In the genomic region with DNA sequence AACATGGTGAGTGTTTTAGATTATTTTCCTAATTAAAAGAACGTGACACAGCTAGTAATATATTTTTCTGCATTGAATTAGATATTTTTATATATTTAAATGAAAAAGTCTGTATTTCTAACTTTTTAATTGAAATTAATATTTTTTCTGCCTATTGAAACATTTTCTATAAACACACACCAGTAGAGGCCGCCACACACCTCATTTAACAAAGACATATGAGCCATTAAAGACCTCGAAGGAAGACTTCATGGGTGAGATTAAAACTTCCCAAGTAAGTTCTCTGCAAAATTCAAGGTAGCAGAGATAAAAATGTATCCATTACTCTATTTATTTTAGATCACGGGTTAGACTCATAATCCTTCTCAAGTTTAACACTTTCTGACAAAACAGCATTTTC, we compare ENCODE assay signal across 12 cellular contexts. TPM values are rescaled to one million over a fixed set of nuclear protein-coding genes. Genes with fewer than 3 reads are reported as not detected.
A peak's percentile ranks its signal among the peaks of the same experiment; 100 is the strongest.
DNase-seq lines count a peak whose midpoint lies in the region; ATAC-seq and TF ChIP-seq lines count a peak whose summit lies in the region.
"Had no signal": no experiment of that assay in that cellular context is flagged by ENCODE, and none has a peak within 500 bp of the region (broad histone marks: within the 10 kb centered on the region; RNA-seq: fewer than 3 reads in every experiment).

No MANE protein-coding gene starts in this region.

- no peaks in the 10 kb centered on the region for H3K27me3 Mint-ChIP-seq in endothelial cell (ENCODE audit: unreplicated experiment)

- H3K27ac Mint-ChIP-seq in endothelial cell (ENCODE audit: unreplicated experiment) = no peak overlapping the region
- H3K27ac Mint-ChIP-seq: dendritic cell treated with granulocyte-macrophage colony-stimulating factor and Interleukin-4, amounts not matched to agents 40 ng/mL and 50 ng/mL, for 4 days; T-cell had no signal

- H3K4me3 ChIP-seq in adrenal gland = no peak overlapping the region

- no peak for TF ChIP-seq POLR2A in adrenal gland (IDR thresholded peaks at IDR 0.05)

- intact Hi-C loops in adrenal gland (cut with DNase I) = no loop called here

- no peak for ATAC-seq in stimulated activated naive CD8-positive, alpha-beta T cell treated with anti-CD3 and anti-CD28 coated beads, Interleukin-15, Interleukin-2, amounts not matched to agents 100 U/mL and 50 U/mL, for 24 hours
- ATAC-seq in GM21737 (IDR thresholded peaks at IDR 0.05; ENCODE audit: unreplicated experiment) = no peak
- ATAC-seq: T-cell had no signal

- no peaks in the 10 kb centered on the region for H3K4me1 ChIP-seq in adrenal gland (replicated peaks in 1 of 2)

- no peaks in the 10 kb centered on the region for H3K36me3 Mint-ChIP-seq in endothelial cell (ENCODE audit: low read depth, unreplicated experiment)
- H3K36me3 Mint-ChIP-seq: T-cell had no signal

- H3K36me3 ChIP-seq in adrenal gland (replicated peaks in 1 of 2) = no peaks in the 10 kb centered on the region

- no peak overlapping the region for H3K27ac ChIP-seq in adrenal gland
- peak overlapping the region; percentile 59 for H3K27ac ChIP-seq in layer of hippocampus (ENCODE audit: low read depth, low read length)

- H3K4me1 Mint-ChIP-seq in endothelial cell (ENCODE audit: unreplicated experiment) = peaks cover 6% of the 10 kb centered on the region
- H3K4me1 Mint-ChIP-seq: T-cell had no signal

- H3K4me3 Mint-ChIP-seq in endothelial cell (ENCODE audit: unreplicated experiment) = no peak overlapping the region
- H3K4me3 Mint-ChIP-seq: dendritic cell treated with granulocyte-macrophage colony-stimulating factor and Interleukin-4, amounts not matched to agents 40 ng/mL and 50 ng/mL, for 4 days; T-cell had no signal

- DNase-seq in COLO829 (ENCODE audit: low spot score) (peak; percentile 33), HT-29 (ENCODE audit: low spot score) (peak; percentile 42), adrenal gland (peak in 4 of 7 donors; percentile 25 to 34 (median 28)), endothelial cell (ENCODE audit: low spot score) (no peak), UCSD-AML1 (lab: John Stamatoyannopoulos, UW; ENCODE audit: unreplicated experiment) (no peak)
- no peak for DNase-seq in stimulated activated naive CD8-positive, alpha-beta T cell treated with anti-CD3 and anti-CD28 coated beads, Interleukin-15, Interleukin-2, amounts not matched to agents 100 U/mL and 50 U/mL, for 24 hours
- DNase-seq: GDM1, NCI-H146, T-cell had no signal

- TF ChIP-seq CTCF in adrenal gland (IDR thresholded peaks at IDR 0.05) = peak in 3 of 6 experiments; percentile 22 to 52 (median 25)
- TF ChIP-seq CTCF in endothelial cell (IDR thresholded peaks at IDR 0.05; ENCODE audit: unreplicated experiment) = no peak

- WGBS in adrenal gland, 4 donors = 4 to 8% (median 5%) methylated on average over 4 of the region's 4 CpGs

- H3K27me3 ChIP-seq in adrenal gland (peaks cover 20% of the 10 kb centered on the region), layer of hippocampus (ENCODE audit: control insufficient read depth, insufficient read depth, low read length) (no peaks in the 10 kb centered on the region)

- no peaks in the 10 kb centered on the region for H3K9me3 ChIP-seq in adrenal gland (replicated peaks in 1 of 3)

- H3K9me3 Mint-ChIP-seq in endothelial cell (ENCODE audit: unreplicated experiment) = no peaks in the 10 kb centered on the region
- H3K9me3 Mint-ChIP-seq: dendritic cell treated with granulocyte-macrophage colony-stimulating factor and Interleukin-4, amounts not matched to agents 40 ng/mL and 50 ng/mL, for 4 days had no signal

RNA-seq across cellular contexts. Expression of a gene that starts 8.3 kb away (rescaled TPM):
- total RNA-seq in HT-29 (2014; rRNA removed; shearing (Covaris generic)) = not detected in 2 replicates
- under 1 TPM; 0.04 to 0.54 (median 0.10) TPM for total RNA-seq in adrenal gland
- polyA plus RNA-seq in adrenal gland = under 1 TPM; 0.15 to 0.30 (median 0.24) TPM
- 0.10 TPM for total RNA-seq in endothelial cell (ENCODE audit: unreplicated experiment)
- total RNA-seq: T-cell had no signal

Comparison
In these comparisons a context has a peak if more than half of its experiments do, and no peak if none do; other contexts are left out.
1. DNase-seq: peak in COLO829 (single experiment), HT-29 (single experiment) and adrenal gland (4 of 7); none in endothelial cell (single experiment), stimulated activated naive CD8-positive, alpha-beta T cell treated with anti-CD3 and anti-CD28 coated beads, Interleukin-15, Interleukin-2, amounts not matched to agents 100 U/mL and 50 U/mL, for 24 hours (single experiment) and UCSD-AML1 (single experiment).